Comparison of ENCODE assay signal across 1 cellular context in genomic region chr7:136146925-136147324, GRCh38.
TF ChIP-seq lines count a peak whose summit lies in the region.

No MANE protein-coding gene starts in this region.

TF ChIP-seq in GM12878, 131 proteins besides CTCF, POLR2A, EP300 and RAD21 (continued from another document):
- TF ChIP-seq CUX1 (IDR thresholded peaks at IDR 0.05; ENCODE audit: insufficient replicate concordance, low read depth, low read length) (no peak), HDAC2 (IDR thresholded peaks at IDR 0.05) (no peak), REST (IDR thresholded peaks at IDR 0.05; ENCODE audit: low read depth, low read length) (no peak), USF1 (IDR thresholded peaks at IDR 0.05; ENCODE audit: borderline replicate concordance, extremely low read length, insufficient read depth, low read depth, low read length) (no peak), EZH2 (IDR thresholded peaks at IDR 0.05; ENCODE audit: borderline replicate concordance, control insufficient read depth, low read depth, low read length) (no peak), CBX5 (IDR thresholded peaks at IDR 0.05; ENCODE audit: low read depth) (no peak)
